13 cellular contexts compared by ENCODE assay signal in genomic region chr3:167739190-167739589, GRCh38.
"Had no signal": no experiment of that assay in that cellular context is flagged by ENCODE, and none has a peak within 500 bp of the region (broad histone marks: within the 10 kb centered on the region; RNA-seq: fewer than 3 reads in every experiment).

No MANE protein-coding gene starts in this region.

- ATAC-seq: activated CD4-positive, alpha-beta T cell treated with anti-CD3 and anti-CD28 coated beads for 36 hours; activated T-cell treated with anti-CD3 and anti-CD28 coated beads, Interleukin-2, amount 50 U/mL, for 4 hours had no signal

- DNase-seq: activated CD4-positive, alpha-beta memory T cell treated with anti-CD3 and anti-CD28 coated beads for 36 hours; activated CD4-positive, alpha-beta T cell treated with anti-CD3 and anti-CD28 coated beads for 36 hours; activated effector memory CD4-positive, alpha-beta T cell treated with Interleukin-2 at 50 U/mL for 16 hours; activated naive CD4-positive, alpha-beta T cell treated with anti-CD3 and anti-CD28 coated beads, Interleukin-2, amount 50 U/mL, for 16 hours; activated T-cell treated with anti-CD3 and anti-CD28 coated beads, Interleukin-2, amount 50 U/mL, for 4 hours; sigmoid colon; spleen; stomach; T-helper 1 cell; T1000; thyroid gland; uterus had no signal

- H3K36me3 ChIP-seq: esophagus muscularis mucosa, sigmoid colon, stomach, thyroid gland, uterus had no signal

- H3K27me3 ChIP-seq: esophagus muscularis mucosa, sigmoid colon, spleen, stomach, thyroid gland, uterus had no signal

- H3K4me3 ChIP-seq: esophagus muscularis mucosa, sigmoid colon, spleen, stomach, thyroid gland, uterus had no signal

- H3K4me1 ChIP-seq: uterus had no signal

- H3K9me3 ChIP-seq: esophagus muscularis mucosa, sigmoid colon, spleen, stomach, thyroid gland, uterus had no signal

- H3K27ac ChIP-seq: esophagus muscularis mucosa, sigmoid colon, spleen, stomach, thyroid gland, uterus had no signal
